Comparison of ENCODE assay signal across 12 cellular contexts in the genomic region with DNA sequence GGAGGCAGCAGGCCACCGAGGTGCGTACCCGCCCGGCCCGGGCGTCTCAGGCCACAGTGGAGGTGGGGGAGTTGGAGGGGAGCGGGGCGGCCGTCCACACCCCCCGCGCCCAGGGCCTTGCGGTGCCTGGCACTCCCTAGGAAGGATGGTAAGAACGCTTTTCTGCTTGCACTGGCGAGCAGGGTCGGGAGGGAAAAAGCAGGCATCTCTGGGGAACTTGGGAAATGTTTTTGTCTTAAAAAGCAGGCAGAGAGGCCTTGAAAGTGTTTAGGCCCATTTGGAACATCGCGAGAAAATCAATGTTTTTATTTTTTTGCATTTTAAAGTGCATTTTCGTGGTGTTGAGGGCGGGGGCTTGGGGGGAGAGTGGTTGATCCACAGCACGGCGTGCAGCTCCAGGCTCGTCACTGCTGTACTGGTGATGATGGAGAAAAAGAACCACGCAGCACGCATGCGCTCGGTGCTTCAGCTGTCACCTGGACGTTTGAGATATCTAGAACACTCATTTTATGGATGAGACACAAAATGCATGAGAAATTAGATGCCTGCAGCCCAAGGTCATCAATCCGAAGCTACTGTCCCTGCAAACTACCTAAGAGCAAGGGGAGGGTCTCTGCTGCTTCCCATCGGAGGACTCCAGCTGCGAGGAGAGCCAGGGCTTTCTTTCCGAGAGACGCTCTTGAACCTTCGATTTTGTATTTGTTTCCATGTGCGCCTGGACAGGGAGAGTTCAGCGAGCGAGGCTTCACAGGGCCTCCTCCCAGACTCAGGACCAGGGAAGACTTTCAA. TPM values are rescaled to one million over a fixed set of nuclear protein-coding genes. Genes with fewer than 3 reads are reported as not detected.
A peak's percentile ranks its signal among the peaks of the same experiment; 100 is the strongest.
DNase-seq lines count a peak whose midpoint lies in the region; ATAC-seq, FAIRE-seq and TF ChIP-seq lines count a peak whose summit lies in the region.
"Had no signal": no experiment of that assay in that cellular context is flagged by ENCODE, and none has a peak within 500 bp of the region (broad histone marks: within the 10 kb centered on the region; RNA-seq: fewer than 3 reads in every experiment).

No MANE protein-coding gene starts in this region.

- peak overlapping the region; percentile 26 for H3K4me3 Mint-ChIP-seq in osteocyte (ENCODE audit: unreplicated experiment)

- peaks cover 36% of the 10 kb centered on the region for H3K4me1 Mint-ChIP-seq in osteocyte (ENCODE audit: unreplicated experiment)

- intact Hi-C loops in esophagus muscularis mucosa (cut with DNase I), result no loop called here

- ATAC-seq in HG03469 (IDR thresholded peaks at IDR 0.05; ENCODE audit: unreplicated experiment), result no peak
- ATAC-seq: HCT116 had no signal

- no peak for TF ChIP-seq EP300 in esophagus muscularis mucosa (IDR thresholded peaks at IDR 0.05)

- no peaks in the 10 kb centered on the region; a peak in 1 of 22 replicates for H4K20me1 ChIP-seq in BLaER1 treated with 17β-estradiol and CSF1 and Interleukin-3, amounts not matched to agents 10 nM and 100 nM

- peaks cover 71% of the 10 kb centered on the region for H3K27me3 Mint-ChIP-seq in osteocyte (ENCODE audit: unreplicated experiment)

- FAIRE-seq in urothelium cell line (lab: Jason Lieb, UNC), result no peak

- H3K9me3 Mint-ChIP-seq in osteocyte (ENCODE audit: unreplicated experiment), result peaks cover 8% of the 10 kb centered on the region

- H3K36me3 Mint-ChIP-seq in osteocyte (ENCODE audit: unreplicated experiment), result no peaks in the 10 kb centered on the region

- peaks cover 36 to 52% (median 41%) of the 10 kb centered on the region in 11 experiments for H3K9me3 ChIP-seq in BLaER1 treated with 17β-estradiol and CSF1 and Interleukin-3, amounts not matched to agents 10 nM and 100 nM (replicated peaks in 1 of 11)
- H3K9me3 ChIP-seq in esophagus muscularis mucosa, result no peaks in the 10 kb centered on the region

- no peak for TF ChIP-seq POLR2A in esophagus muscularis mucosa (IDR thresholded peaks at IDR 0.05; ENCODE audit: low read depth)

- no peak overlapping the region for H3K9ac ChIP-seq in BLaER1 treated with 17β-estradiol and CSF1 and Interleukin-3, amounts not matched to agents 10 nM and 100 nM

- peaks cover 70 to 86% (median 77%) of the 10 kb centered on the region in 11 experiments for H3K27me3 ChIP-seq in BLaER1 treated with 17β-estradiol and CSF1 and Interleukin-3, amounts not matched to agents 10 nM and 100 nM
- peaks cover 3 to 99% (median 76%) of the 10 kb centered on the region in 4 donors for H3K27me3 ChIP-seq in esophagus muscularis mucosa

- DNase-seq in NCI-H1930 (lab: John Stamatoyannopoulos, UW), result peak; percentile 48 to 56
- no peak for DNase-seq in esophagus muscularis mucosa (ENCODE audit: extremely low spot score)
- DNase-seq in osteocyte (ENCODE audit: extremely low spot score, unreplicated experiment), result no peak
- DNase-seq in NCI-H226, result no peak
- DNase-seq in GF-D8 (lab: John Stamatoyannopoulos, UW), result no peak
- no peak for DNase-seq in urothelium cell line (ENCODE audit: low spot score)
- DNase-seq: occipital lobe had no signal

- peak overlapping the region; percentile 20 to 54 (median 36); a peak in 17 of 20 replicates for H3K4me3 ChIP-seq in BLaER1 treated with 17β-estradiol and CSF1 and Interleukin-3, amounts not matched to agents 10 nM and 100 nM
- H3K4me3 ChIP-seq in esophagus muscularis mucosa, result peak overlapping the region; percentile 39 to 57 (median 44)

- H3K27ac Mint-ChIP-seq in osteocyte (ENCODE audit: unreplicated experiment), result no peak overlapping the region

- peak overlapping the region; percentile 41 to 64 (median 56); a peak in 21 of 22 replicates for H3K4me2 ChIP-seq in BLaER1 treated with 17β-estradiol and CSF1 and Interleukin-3, amounts not matched to agents 10 nM and 100 nM

- no peaks in the 10 kb centered on the region; a peak in 2 of 22 replicates for H3K36me3 ChIP-seq in BLaER1 treated with 17β-estradiol and CSF1 and Interleukin-3, amounts not matched to agents 10 nM and 100 nM
- H3K36me3 ChIP-seq in esophagus muscularis mucosa, result no peaks in the 10 kb centered on the region

- H3K4me1 ChIP-seq in BLaER1 treated with 17β-estradiol and CSF1 and Interleukin-3, amounts not matched to agents 10 nM and 100 nM, result peaks cover 0 to 13% (median 6%) of the 10 kb centered on the region in 10 experiments; a peak in 8 of 20 replicates
- peaks cover 43 to 56% (median 51%) of the 10 kb centered on the region in 4 donors for H3K4me1 ChIP-seq in esophagus muscularis mucosa

- WGBS in esophagus muscularis mucosa, result 10% methylated on average over 36 of the region's 36 CpGs

- H3K27ac ChIP-seq in BLaER1 treated with 17β-estradiol and CSF1 and Interleukin-3, amounts not matched to agents 10 nM and 100 nM, result no peak overlapping the region
- H3K27ac ChIP-seq in esophagus muscularis mucosa (replicated peaks in 1 of 4), result no peak overlapping the region

- TF ChIP-seq CTCF in esophagus muscularis mucosa (IDR thresholded peaks at IDR 0.05), result no peak
- TF ChIP-seq CTCF in osteocyte (IDR thresholded peaks at IDR 0.05), result no peak

RNA-seq across cellular contexts. Expression of a gene that starts 2.2 kb away (rescaled TPM):
- total RNA-seq in esophagus muscularis mucosa (under 1 TPM; 0.33 to 0.80 (median 0.50) TPM), osteocyte (not detected in 2 replicates)
- total RNA-seq: dermis microvascular lymphatic vessel endothelial cell, M059J had no signal

Comparison
In these comparisons a context has a peak if more than half of its experiments do, and no peak if none do; other contexts are left out.
1. DNase-seq: peak in NCI-H1930 (2 of 2); none in esophagus muscularis mucosa (single experiment), osteocyte (single experiment), NCI-H226 (single experiment), GF-D8 (single experiment) and urothelium cell line (single experiment).